1 cellular context compared by ENCODE assay signal in the genomic region with DNA sequence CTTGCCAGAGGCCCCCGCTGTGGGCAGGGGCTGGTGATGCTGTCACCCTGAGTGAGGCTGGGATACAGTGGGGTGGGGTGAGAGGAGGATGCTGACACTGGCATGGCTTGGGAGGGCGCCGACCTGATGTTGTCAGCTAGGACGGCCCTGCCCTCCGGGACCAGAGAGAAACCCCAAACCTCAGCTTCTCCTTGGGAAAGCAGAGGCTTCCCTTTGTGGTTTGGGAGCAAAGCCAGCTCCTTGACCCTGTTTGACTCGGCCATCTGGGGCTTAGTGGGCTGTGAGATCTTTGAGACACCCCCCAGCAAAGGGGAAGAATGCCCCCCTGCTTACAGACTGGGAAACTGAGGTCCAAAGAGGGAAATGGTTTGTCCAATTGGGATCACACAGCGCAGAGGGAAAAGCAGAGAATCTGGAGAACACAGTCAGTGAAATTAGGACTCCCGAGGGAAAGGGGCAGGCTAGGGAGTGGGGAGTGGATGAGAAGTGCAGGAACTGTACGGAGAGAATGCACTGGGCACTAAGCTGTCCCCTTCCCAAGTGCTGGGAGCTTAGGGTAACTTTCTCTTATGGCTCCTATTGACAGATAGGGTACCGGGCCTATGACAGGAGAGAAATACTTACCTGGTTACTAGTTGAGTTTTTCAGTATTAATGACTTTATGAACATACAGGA.
TF ChIP-seq lines count a peak whose summit lies in the region.

No MANE protein-coding gene starts in this region.

TF ChIP-seq in HEK293, 187 proteins besides CTCF, POLR2A, EP300 and RAD21 (continued from another document):
- TF ChIP-seq, protein P1, sequence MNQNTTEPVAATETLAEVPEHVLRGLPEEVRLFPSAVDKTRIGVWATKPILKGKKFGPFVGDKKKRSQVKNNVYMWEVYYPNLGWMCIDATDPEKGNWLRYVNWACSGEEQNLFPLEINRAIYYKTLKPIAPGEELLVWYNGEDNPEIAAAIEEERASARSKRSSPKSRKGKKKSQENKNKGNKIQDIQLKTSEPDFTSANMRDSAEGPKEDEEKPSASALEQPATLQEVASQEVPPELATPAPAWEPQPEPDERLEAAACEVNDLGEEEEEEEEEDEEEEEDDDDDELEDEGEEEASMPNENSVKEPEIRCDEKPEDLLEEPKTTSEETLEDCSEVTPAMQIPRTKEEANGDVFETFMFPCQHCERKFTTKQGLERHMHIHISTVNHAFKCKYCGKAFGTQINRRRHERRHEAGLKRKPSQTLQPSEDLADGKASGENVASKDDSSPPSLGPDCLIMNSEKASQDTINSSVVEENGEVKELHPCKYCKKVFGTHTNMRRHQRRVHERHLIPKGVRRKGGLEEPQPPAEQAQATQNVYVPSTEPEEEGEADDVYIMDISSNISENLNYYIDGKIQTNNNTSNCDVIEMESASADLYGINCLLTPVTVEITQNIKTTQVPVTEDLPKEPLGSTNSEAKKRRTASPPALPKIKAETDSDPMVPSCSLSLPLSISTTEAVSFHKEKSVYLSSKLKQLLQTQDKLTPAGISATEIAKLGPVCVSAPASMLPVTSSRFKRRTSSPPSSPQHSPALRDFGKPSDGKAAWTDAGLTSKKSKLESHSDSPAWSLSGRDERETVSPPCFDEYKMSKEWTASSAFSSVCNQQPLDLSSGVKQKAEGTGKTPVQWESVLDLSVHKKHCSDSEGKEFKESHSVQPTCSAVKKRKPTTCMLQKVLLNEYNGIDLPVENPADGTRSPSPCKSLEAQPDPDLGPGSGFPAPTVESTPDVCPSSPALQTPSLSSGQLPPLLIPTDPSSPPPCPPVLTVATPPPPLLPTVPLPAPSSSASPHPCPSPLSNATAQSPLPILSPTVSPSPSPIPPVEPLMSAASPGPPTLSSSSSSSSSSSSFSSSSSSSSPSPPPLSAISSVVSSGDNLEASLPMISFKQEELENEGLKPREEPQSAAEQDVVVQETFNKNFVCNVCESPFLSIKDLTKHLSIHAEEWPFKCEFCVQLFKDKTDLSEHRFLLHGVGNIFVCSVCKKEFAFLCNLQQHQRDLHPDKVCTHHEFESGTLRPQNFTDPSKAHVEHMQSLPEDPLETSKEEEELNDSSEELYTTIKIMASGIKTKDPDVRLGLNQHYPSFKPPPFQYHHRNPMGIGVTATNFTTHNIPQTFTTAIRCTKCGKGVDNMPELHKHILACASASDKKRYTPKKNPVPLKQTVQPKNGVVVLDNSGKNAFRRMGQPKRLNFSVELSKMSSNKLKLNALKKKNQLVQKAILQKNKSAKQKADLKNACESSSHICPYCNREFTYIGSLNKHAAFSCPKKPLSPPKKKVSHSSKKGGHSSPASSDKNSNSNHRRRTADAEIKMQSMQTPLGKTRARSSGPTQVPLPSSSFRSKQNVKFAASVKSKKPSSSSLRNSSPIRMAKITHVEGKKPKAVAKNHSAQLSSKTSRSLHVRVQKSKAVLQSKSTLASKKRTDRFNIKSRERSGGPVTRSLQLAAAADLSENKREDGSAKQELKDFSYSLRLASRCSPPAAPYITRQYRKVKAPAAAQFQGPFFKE (tag by site-specific recombination; IDR thresholded peaks at IDR 0.05; ENCODE audit: borderline replicate concordance), result no peak
- TF ChIP-seq ZNF518A (tag by site-specific recombination; conservative IDR thresholded peaks at IDR 0.05; ENCODE audit: low read depth) (no peak), ZNF830 (tag by site-specific recombination; IDR thresholded peaks at IDR 0.05; ENCODE audit: low read depth) (no peak)
